Comparison of ENCODE assay signal across 34 cellular contexts in the genomic region with DNA sequence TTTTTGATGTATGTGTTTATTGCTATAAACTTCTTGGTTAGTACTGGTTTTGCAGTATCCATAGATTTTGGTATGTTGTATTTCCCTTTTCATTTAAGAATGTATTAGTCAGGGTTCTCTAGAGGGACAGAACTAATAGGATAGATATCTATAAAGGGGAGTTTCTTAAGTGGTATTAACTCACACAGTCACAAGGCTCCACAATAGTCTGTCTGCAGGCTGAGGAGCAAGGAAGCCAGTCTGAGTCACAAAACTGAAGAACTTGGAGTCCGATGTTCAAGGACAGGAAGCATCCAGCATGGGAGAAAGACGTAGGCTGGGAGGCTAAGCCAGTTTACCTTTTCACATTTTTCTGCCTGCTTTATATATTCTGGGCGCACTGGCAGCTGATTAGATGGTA.
"Had no signal": no experiment of that assay in that cellular context is flagged by ENCODE, and none has a peak within 500 bp of the region (broad histone marks: within the 10 kb centered on the region; RNA-seq: fewer than 3 reads in every experiment).

No MANE protein-coding gene starts in this region.

- ATAC-seq: activated CD8-positive, alpha-beta T cell treated with anti-CD3 and anti-CD28 coated beads for 36 hours; activated naive CD4-positive, alpha-beta T cell treated with anti-CD3 and anti-CD28 coated beads, Interleukin-2, amount 50 U/mL, for 72 hours; activated T-cell treated with anti-CD3 and anti-CD28 coated beads, Interleukin-2, amount 50 U/mL, for 4 hours; activated T-cell treated with anti-CD3 and anti-CD28 coated beads, Interleukin-2, amount 50 U/mL, for 72 hours; activated T-helper 17 cell treated with anti-CD3 and anti-CD28 coated beads, Interleukin-2, amount 50 U/mL, for 72 hours; body of pancreas; T-cell had no signal

- H3K27me3 Mint-ChIP-seq: activated B cell treated with CpG ODN at 0.5 μM for 24 hours; activated CD4-positive, alpha-beta memory T cell treated with anti-CD3 and anti-CD28 coated beads for 36 hours; activated CD4-positive, alpha-beta T cell treated with anti-CD3 and anti-CD28 coated beads, Interleukin-2, amount 10 ng/mL, durations not matched to agents 24 days and 14 days; activated CD8-positive, alpha-beta T cell treated with anti-CD3 and anti-CD28 coated beads for 36 hours; activated naive CD8-positive, alpha-beta T cell treated with anti-CD3 and anti-CD28 coated beads for 36 hours; activated T-helper 17 cell treated with anti-CD3 and anti-CD28 coated beads, Interleukin-2, amount 50 U/mL, for 72 hours; T-cell had no signal

- DNase-seq: activated B cell treated with CpG ODN at 0.5 μM for 24 hours; activated CD4-positive, alpha-beta memory T cell treated with anti-CD3 and anti-CD28 coated beads for 36 hours; activated CD4-positive, alpha-beta T cell treated with anti-CD3 and anti-CD28 coated beads for 4 hours; activated CD4-positive, alpha-beta T cell treated with anti-CD3 and anti-CD28 coated beads, Interleukin-2, amount 10 ng/mL, durations not matched to agents 24 days and 14 days; activated CD4-positive, alpha-beta T cell treated with anti-CD3 and anti-CD28 coated beads, Interleukin-2, amount 50 U/mL, for 1 hour; activated CD4-positive, alpha-beta T cell treated with anti-CD3 and anti-CD28 coated beads, Interleukin-2, amount 50 U/mL, for 4 hours; activated CD4-positive, CD25-positive, alpha-beta regulatory T cell treated with anti-CD3 and anti-CD28 coated beads, Interleukin-2, amount 50 U/mL, for 72 hours; activated CD8-positive, alpha-beta memory T cell treated with anti-CD3 and anti-CD28 coated beads, Interleukin-2, amount 50 U/mL, for 4 hours; activated CD8-positive, alpha-beta T cell treated with anti-CD3 and anti-CD28 coated beads for 36 hours; activated effector memory CD4-positive, alpha-beta T cell treated with anti-CD3 and anti-CD28 coated beads, Interleukin-2, amount 50 U/mL, for 16 hours; activated gamma-delta T cell treated with Interleukin-2 at 50 U/mL for 16 hours; activated naive CD4-positive, alpha-beta T cell; activated naive CD4-positive, alpha-beta T cell treated with anti-CD3 and anti-CD28 coated beads for 36 hours; activated naive CD4-positive, alpha-beta T cell treated with anti-CD3 and anti-CD28 coated beads, Interleukin-2, amount 50 U/mL, for 16 hours; activated naive CD8-positive, alpha-beta T cell treated with anti-CD3 and anti-CD28 coated beads for 36 hours; activated T-cell treated with anti-CD3 and anti-CD28 coated beads for 4 hours; activated T-cell treated with anti-CD3 and anti-CD28 coated beads, Interleukin-2, amount 50 U/mL, for 1 hour; activated T-cell treated with anti-CD3 and anti-CD28 coated beads, Interleukin-2, amount 50 U/mL, for 4 hours; activated T-cell treated with anti-CD3 and anti-CD28 coated beads, Interleukin-2, amount 50 U/mL, for 72 hours; adrenal gland; amniotic stem cell; aorta; body of pancreas; brain microvascular endothelial cell; central memory CD4-positive, alpha-beta T cell; T-cell; T-helper 2 cell; T-helper 9 cell had no signal

- H3K27ac Mint-ChIP-seq: activated B cell treated with CpG ODN at 0.5 μM for 24 hours; activated CD4-positive, alpha-beta memory T cell treated with anti-CD3 and anti-CD28 coated beads for 36 hours; activated CD4-positive, alpha-beta T cell treated with anti-CD3 and anti-CD28 coated beads, Interleukin-2, amount 10 ng/mL, durations not matched to agents 24 days and 14 days; activated CD8-positive, alpha-beta T cell treated with anti-CD3 and anti-CD28 coated beads for 36 hours; activated naive CD4-positive, alpha-beta T cell treated with anti-CD3 and anti-CD28 coated beads for 36 hours; activated naive CD4-positive, alpha-beta T cell treated with anti-CD3 and anti-CD28 coated beads, Interleukin-2, amount 50 U/mL, for 72 hours; activated naive CD8-positive, alpha-beta T cell treated with anti-CD3 and anti-CD28 coated beads for 36 hours; activated T-cell treated with anti-CD3 and anti-CD28 coated beads, Interleukin-2, amount 50 U/mL, for 72 hours; activated T-helper 1 cell treated with anti-CD3 and anti-CD28 coated beads, Interleukin-12 subunit alpha, Interleukin-12 subunit beta, Interleukin-2, Interleukin-4 antibody, amounts not matched to agents 30 ng/mL and 10 ng/mL and 1 ng/mL, durations not matched to agents 14 hours and 24 hours and 36 hours; activated T-helper 17 cell treated with anti-CD3 and anti-CD28 coated beads, Interleukin-2, amount 50 U/mL, for 72 hours; T-cell; T-helper 2 cell treated with Interferon-gamma antibody and Interleukin-4, amounts not matched to agents 5 μg/mL and 100 μg/mL, for 36 hours had no signal

- H3K4me3 Mint-ChIP-seq: activated B cell treated with CpG ODN at 0.5 μM for 24 hours; activated CD4-positive, alpha-beta memory T cell treated with anti-CD3 and anti-CD28 coated beads for 36 hours; activated CD4-positive, alpha-beta T cell treated with anti-CD3 and anti-CD28 coated beads, Interleukin-2, amount 10 ng/mL, durations not matched to agents 24 days and 14 days; activated CD8-positive, alpha-beta T cell treated with anti-CD3 and anti-CD28 coated beads for 36 hours; activated naive CD4-positive, alpha-beta T cell treated with anti-CD3 and anti-CD28 coated beads for 36 hours; activated naive CD8-positive, alpha-beta T cell treated with anti-CD3 and anti-CD28 coated beads for 36 hours; activated T-cell treated with anti-CD3 and anti-CD28 coated beads, Interleukin-2, amount 50 U/mL, for 4 hours; activated T-cell treated with anti-CD3 and anti-CD28 coated beads, Interleukin-2, amount 50 U/mL, for 72 hours; activated T-helper 1 cell treated with anti-CD3 and anti-CD28 coated beads, Interleukin-12 subunit alpha, Interleukin-12 subunit beta, Interleukin-2, Interleukin-4 antibody, amounts not matched to agents 30 ng/mL and 10 ng/mL and 1 ng/mL, durations not matched to agents 14 hours and 24 hours and 36 hours; activated T-helper 17 cell treated with anti-CD3 and anti-CD28 coated beads, Interleukin-2, amount 50 U/mL, for 72 hours; T-cell; T-helper 2 cell treated with Interferon-gamma antibody and Interleukin-4, amounts not matched to agents 5 μg/mL and 100 μg/mL, for 36 hours had no signal

- H3K4me3 ChIP-seq: adrenal gland, body of pancreas, breast epithelium had no signal

- H3K4me1 Mint-ChIP-seq: activated B cell treated with CpG ODN at 0.5 μM for 24 hours; activated CD4-positive, alpha-beta T cell treated with anti-CD3 and anti-CD28 coated beads, Interleukin-2, amount 10 ng/mL, durations not matched to agents 24 days and 14 days; activated naive CD8-positive, alpha-beta T cell treated with anti-CD3 and anti-CD28 coated beads for 36 hours; activated T-helper 17 cell treated with anti-CD3 and anti-CD28 coated beads, Interleukin-2, amount 50 U/mL, for 72 hours had no signal

- H3K27me3 ChIP-seq: adrenal gland, body of pancreas, brain microvascular endothelial cell, breast epithelium had no signal

- H3K9me3 ChIP-seq: adrenal gland, body of pancreas, breast epithelium had no signal

- H3K4me1 ChIP-seq: adrenal gland, body of pancreas, breast epithelium had no signal

- H3K36me3 ChIP-seq: adrenal gland, brain microvascular endothelial cell had no signal

- H3K9me3 Mint-ChIP-seq: activated B cell treated with CpG ODN at 0.5 μM for 24 hours; activated CD4-positive, alpha-beta memory T cell treated with anti-CD3 and anti-CD28 coated beads for 36 hours; activated CD4-positive, alpha-beta T cell treated with anti-CD3 and anti-CD28 coated beads, Interleukin-2, amount 10 ng/mL, durations not matched to agents 24 days and 14 days; activated naive CD4-positive, alpha-beta T cell treated with anti-CD3 and anti-CD28 coated beads for 36 hours; activated naive CD4-positive, alpha-beta T cell treated with anti-CD3 and anti-CD28 coated beads, Interleukin-2, amount 50 U/mL, for 72 hours; activated naive CD8-positive, alpha-beta T cell treated with anti-CD3 and anti-CD28 coated beads for 36 hours; activated T-cell treated with anti-CD3 and anti-CD28 coated beads, Interleukin-2, amount 50 U/mL, for 72 hours; activated T-helper 1 cell treated with anti-CD3 and anti-CD28 coated beads, Interleukin-12 subunit alpha, Interleukin-12 subunit beta, Interleukin-2, Interleukin-4 antibody, amounts not matched to agents 30 ng/mL and 10 ng/mL and 1 ng/mL, durations not matched to agents 14 hours and 24 hours and 36 hours; activated T-helper 17 cell treated with anti-CD3 and anti-CD28 coated beads, Interleukin-2, amount 50 U/mL, for 72 hours; T-cell had no signal

- H3K27ac ChIP-seq: adrenal gland, body of pancreas, brain microvascular endothelial cell, breast epithelium, VCaP had no signal
